Comparison of ENCODE assay signal across 19 cellular contexts in genomic region chr20:23138226-23138625, GRCh38. TPM values are rescaled to one million over a fixed set of nuclear protein-coding genes. Genes with fewer than 3 reads are reported as not detected.
DNase-seq lines count a peak whose midpoint lies in the region; ATAC-seq, FAIRE-seq and TF ChIP-seq lines count a peak whose summit lies in the region.
"Had no signal": no experiment of that assay in that cellular context is flagged by ENCODE, and none has a peak within 500 bp of the region (broad histone marks: within the 10 kb centered on the region; RNA-seq: fewer than 3 reads in every experiment).

No MANE protein-coding gene starts in this region.

- H3K36me3 Mint-ChIP-seq in osteocyte (ENCODE audit: unreplicated experiment): no peaks in the 10 kb centered on the region

- H3K4me1 ChIP-seq in BLaER1: peaks cover 35% of the 10 kb centered on the region
- peaks cover 47% of the 10 kb centered on the region for H3K4me1 ChIP-seq in keratinocyte (ENCODE audit: control insufficient read depth, extremely low read depth, insufficient read depth, low read length)

- no peaks in the 10 kb centered on the region for H3K27me3 Mint-ChIP-seq in osteocyte (ENCODE audit: unreplicated experiment)

- H3K4me3 Mint-ChIP-seq in osteocyte (ENCODE audit: unreplicated experiment): no peak overlapping the region
- H3K4me3 Mint-ChIP-seq: H9 had no signal

- ATAC-seq in HG02884 (IDR thresholded peaks at IDR 0.05; ENCODE audit: unreplicated experiment): no peak
- no peak for ATAC-seq in HG03097 (IDR thresholded peaks at IDR 0.05; ENCODE audit: low FRiP score, unreplicated experiment)
- ATAC-seq: Right ventricle myocardium inferior had no signal

- dilution Hi-C loops in keratinocyte (cut with MboI; ENCODE audit: extremely low pct_ligation_motif_present, low sequenced_read_pairs): no loop called here

- H3K9me3 Mint-ChIP-seq in osteocyte (ENCODE audit: unreplicated experiment): no peaks in the 10 kb centered on the region

- no peaks in the 10 kb centered on the region for H3K79me2 ChIP-seq in keratinocyte (ENCODE audit: control insufficient read depth, insufficient read depth, low read length)

- H3K27me3 ChIP-seq in BLaER1: no peaks in the 10 kb centered on the region
- no peaks in the 10 kb centered on the region for H3K27me3 ChIP-seq in keratinocyte (ENCODE audit: control insufficient read depth, extremely low read depth, insufficient read depth, low read length)
- H3K27me3 ChIP-seq: Peyer's patch had no signal

- peak; percentile 46 for FAIRE-seq in GM12892 (lab: Jason Lieb, UNC)
- FAIRE-seq in keratinocyte (lab: Jason Lieb, UNC): peak; percentile 59
- FAIRE-seq: A204.1 had no signal

- no peak for TF ChIP-seq CTCF in keratinocyte (optimal IDR thresholded peaks at IDR 0.05 in 1 of 3, IDR thresholded peaks at IDR 0.05 in 1 of 3, conservative IDR thresholded peaks at IDR 0.05 in 1 of 3; ENCODE audit: extremely low read depth in 1 of 3, insufficient read depth in 2 of 3, low read length in 3 of 3)
- TF ChIP-seq CTCF in osteocyte (IDR thresholded peaks at IDR 0.05): no peak

- H3K4me2 ChIP-seq in BLaER1: peak overlapping the region; percentile 42
- no peak overlapping the region for H3K4me2 ChIP-seq in keratinocyte (ENCODE audit: control insufficient read depth, extremely low read depth, insufficient read depth, low read depth, low read length)

- H3K27ac Mint-ChIP-seq in osteocyte (ENCODE audit: unreplicated experiment): no peak overlapping the region

- no peak overlapping the region for H2AFZ ChIP-seq in keratinocyte (ENCODE audit: control insufficient read depth, low read length)

- H3K27ac ChIP-seq in BLaER1 (no peak overlapping the region), keratinocyte (ENCODE audit: control insufficient read depth, insufficient read depth, low read length) (no peak overlapping the region)
- H3K27ac ChIP-seq: Peyer's patch, SK-N-MC had no signal

- no peak for DNase-seq in GM12892 (ENCODE audit: insufficient read length)
- peak; percentile 59 for DNase-seq in SHP77 treated with DMSO at 0.1 percent for 48 hours (lab: John Stamatoyannopoulos, UW)
- no peak for DNase-seq in keratinocyte (ENCODE audit: low read depth, low spot score)
- DNase-seq in osteocyte (ENCODE audit: extremely low spot score, unreplicated experiment): no peak
- no peak for DNase-seq in SKM-1 (lab: John Stamatoyannopoulos, UW; ENCODE audit: unreplicated experiment)
- DNase-seq: DMS79, H9, NCI-H1105 treated with DMSO at 0.1 percent for 48 hours, NCI-H1694, NCI-H2081 treated with DMSO at 0.1 percent for 48 hours, NCI-H2227 treated with DMSO at 0.1 percent for 48 hours had no signal

- peaks cover 26% of the 10 kb centered on the region for H3K4me1 Mint-ChIP-seq in osteocyte (ENCODE audit: unreplicated experiment)

- TF ChIP-seq POLR2A in GM12892 (IDR thresholded peaks at IDR 0.05; ENCODE audit: low read depth, low read length): no peak

- H4K20me1 ChIP-seq in BLaER1 (no peaks in the 10 kb centered on the region), keratinocyte (ENCODE audit: control insufficient read depth, extremely low read depth, insufficient read depth, low read length) (no peaks in the 10 kb centered on the region)

- H3K9me3 ChIP-seq in BLaER1 (peaks cover 7% of the 10 kb centered on the region; the same call in 1 of the 2 replicates), keratinocyte (ENCODE audit: control insufficient read depth, low read depth, low read length) (no peaks in the 10 kb centered on the region)
- H3K9me3 ChIP-seq: Peyer's patch had no signal

- H3K36me3 ChIP-seq in BLaER1 (no peaks in the 10 kb centered on the region), keratinocyte (ENCODE audit: control insufficient read depth in 2 of 2, extremely low read depth in 1 of 2, insufficient read depth in 2 of 2, low read length in 2 of 2) (no peaks in the 10 kb centered on the region)
- H3K36me3 ChIP-seq: Peyer's patch had no signal

- H3K4me3 ChIP-seq in BLaER1 (no peak overlapping the region), keratinocyte (ENCODE audit: control insufficient read depth in 2 of 3, extremely low read depth in 1 of 3, insufficient read depth in 2 of 3, low read depth in 1 of 3, low read length in 3 of 3) (no peak overlapping the region)
- H3K4me3 ChIP-seq: Peyer's patch, SK-N-MC had no signal

- H3K9ac ChIP-seq in BLaER1 (no peak overlapping the region), keratinocyte (ENCODE audit: control insufficient read depth, extremely low read depth, insufficient read depth, low read length) (no peak overlapping the region)

- H3K9me1 ChIP-seq in keratinocyte (ENCODE audit: control insufficient read depth, extremely low read depth, insufficient read depth, low read length): no peaks in the 10 kb centered on the region

RNA-seq across cellular contexts. Expression of gene CD93, which starts 52.1 kb away (rescaled TPM):
- 1.1 TPM for polyA plus RNA-seq in GM12892 (2012; ENCODE audit: missing spikeins)
- polyA plus RNA-seq in keratinocyte: 0.01 TPM in 1 of 3 replicates, not detected in the others
- 0.06 TPM for polyA plus RNA-seq in keratinocyte (2011; ENCODE audit: low read depth)
- polyA plus RNA-seq in keratinocyte (2011; cell fraction: cytosol; rRNA removed): not detected in 2 replicates
- polyA plus RNA-seq in keratinocyte (2011; cell fraction: nucleus; rRNA removed): 0.01 and 0.05 TPM in 2 replicates
- 0.04 TPM in 1 of 2 replicates, not detected in the other for polyA plus RNA-seq in keratinocyte (2012; ENCODE audit: low replicate concordance)
- polyA minus RNA-seq in keratinocyte: 0.03 to 0.16 TPM (median 0.13 TPM) in 3 replicates
- polyA minus RNA-seq in keratinocyte (2011; cell fraction: cytosol; rRNA and poly(A)+ RNA removed): not detected
- not detected in 2 replicates for polyA minus RNA-seq in keratinocyte (2011; cell fraction: nucleus; rRNA and poly(A)+ RNA removed)
- 0.13 and 0.21 TPM in 2 replicates for total RNA-seq in osteocyte
- total RNA-seq: H9 had no signal
- polyA plus RNA-seq: BJ had no signal
